1 cellular context compared by ENCODE assay signal in genomic region chr3:48400824-48401433, GRCh38.
TF ChIP-seq lines count a peak whose summit lies in the region.

No MANE protein-coding gene starts in this region.

TF ChIP-seq in K562, 482 proteins besides CTCF, POLR2A, EP300 and RAD21:
- TF ChIP-seq PREB (CRISPR knock-in tag; IDR thresholded peaks at IDR 0.05) (no peak), CTBP1 (IDR thresholded peaks at IDR 0.05; ENCODE audit: borderline replicate concordance) (peak; percentile 49; the same call in 1 of the 2 replicates), RBM25 (IDR thresholded peaks at IDR 0.05; ENCODE audit: low read depth, low read length, severe bottlenecking) (peak; percentile 85), VEZF1 (CRISPR knock-in tag; IDR thresholded peaks at IDR 0.05) (0 out of 2 replicates have a peak, but pooled peaks have one; percentile 8), SMC3 (conservative IDR thresholded peaks at IDR 0.05; ENCODE audit: insufficient read depth, low read depth, low read length) (peak; percentile 73), ZNF764 (CRISPR knock-in tag; IDR thresholded peaks at IDR 0.05; ENCODE audit: low read depth) (no peak), TEAD4 (IDR thresholded peaks at IDR 0.05; ENCODE audit: low read length) (peak; percentile 29; the same call in 1 of the 2 replicates), TEAD4 (CRISPR knock-in tag; IDR thresholded peaks at IDR 0.05; ENCODE audit: borderline replicate concordance) (no peak), MCM2 (IDR thresholded peaks at IDR 0.05; ENCODE audit: low read depth) (no peak), ZNF121 (CRISPR knock-in tag; conservative IDR thresholded peaks at IDR 0.05) (peak; percentile 99), TSC22D4 (tag; IDR thresholded peaks at IDR 0.05) (no peak), KDM1A (IDR thresholded peaks at IDR 0.05) (peak; percentile 25; a peak in 1 of 4 replicates), PHF21A (IDR thresholded peaks at IDR 0.05; ENCODE audit: borderline replicate concordance, low read depth) (no peak), RCOR1 (IDR thresholded peaks at IDR 0.05; ENCODE audit: borderline replicate concordance in 1 of 2, low read depth in 2 of 2, low read length in 2 of 2) (0 out of 4 replicates have a peak, but pooled peaks of 1 of the 2 experiments have one; percentile 39)
- TF ChIP-seq, protein P1, sequence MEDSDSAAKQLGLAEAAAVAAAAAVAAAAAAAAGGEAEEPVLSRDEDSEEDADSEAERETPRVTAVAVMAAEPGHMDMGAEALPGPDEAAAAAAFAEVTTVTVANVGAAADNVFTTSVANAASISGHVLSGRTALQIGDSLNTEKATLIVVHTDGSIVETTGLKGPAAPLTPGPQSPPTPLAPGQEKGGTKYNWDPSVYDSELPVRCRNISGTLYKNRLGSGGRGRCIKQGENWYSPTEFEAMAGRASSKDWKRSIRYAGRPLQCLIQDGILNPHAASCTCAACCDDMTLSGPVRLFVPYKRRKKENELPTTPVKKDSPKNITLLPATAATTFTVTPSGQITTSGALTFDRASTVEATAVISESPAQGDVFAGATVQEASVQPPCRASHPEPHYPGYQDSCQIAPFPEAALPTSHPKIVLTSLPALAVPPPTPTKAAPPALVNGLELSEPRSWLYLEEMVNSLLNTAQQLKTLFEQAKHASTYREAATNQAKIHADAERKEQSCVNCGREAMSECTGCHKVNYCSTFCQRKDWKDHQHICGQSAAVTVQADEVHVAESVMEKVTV (CRISPR knock-in tag; IDR thresholded peaks at IDR 0.05), result peak; percentile 57
- TF ChIP-seq, protein P2, sequence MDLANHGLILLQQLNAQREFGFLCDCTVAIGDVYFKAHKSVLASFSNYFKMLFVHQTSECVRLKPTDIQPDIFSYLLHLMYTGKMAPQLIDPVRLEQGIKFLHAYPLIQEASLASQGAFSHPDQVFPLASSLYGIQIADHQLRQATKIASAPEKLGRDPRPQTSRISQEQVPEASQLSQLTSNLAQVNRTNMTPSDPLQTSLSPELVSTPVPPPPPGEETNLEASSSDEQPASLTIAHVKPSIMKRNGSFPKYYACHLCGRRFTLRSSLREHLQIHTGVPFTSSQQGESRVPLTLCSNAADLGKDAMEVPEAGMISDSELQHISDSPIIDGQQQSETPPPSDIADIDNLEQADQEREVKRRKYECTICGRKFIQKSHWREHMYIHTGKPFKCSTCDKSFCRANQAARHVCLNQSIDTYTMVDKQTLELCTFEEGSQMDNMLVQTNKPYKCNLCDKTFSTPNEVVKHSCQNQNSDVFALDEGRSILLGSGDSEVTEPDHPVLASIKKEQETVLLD (IDR thresholded peaks at IDR 0.05), result no peak
